9 cellular contexts compared by ENCODE assay signal in genomic region chr5:54673523-54674225, GRCh38.
DNase-seq lines count a peak whose midpoint lies in the region; ATAC-seq and TF ChIP-seq lines count a peak whose summit lies in the region.
"Had no signal": no experiment of that assay in that cellular context is flagged by ENCODE, and none has a peak within 500 bp of the region (broad histone marks: within the 10 kb centered on the region; RNA-seq: fewer than 3 reads in every experiment).

No MANE protein-coding gene starts in this region.

- peak overlapping the region; percentile 29 for H3K4me3 Mint-ChIP-seq in T-helper 1 cell treated with Interleukin-12 subunit alpha and Interleukin-12 subunit beta and Interleukin-4 antibody, amounts not matched to agents 30 μg/mL and 1 μg/mL, for 36 hours
- H3K4me3 Mint-ChIP-seq in WTC11 (no peak overlapping the region), HFFc6 (no peak overlapping the region)
- H3K4me3 Mint-ChIP-seq: stimulated activated naive CD8-positive, alpha-beta T cell treated with anti-CD3 and anti-CD28 coated beads, Interleukin-15, Interleukin-2, amounts not matched to agents 100 ng/mL and 50 ng/mL, for 24 hours had no signal

- ATAC-seq in GM21528 (IDR thresholded peaks at IDR 0.05; ENCODE audit: low FRiP score, unreplicated experiment) (peak; percentile 68), GM19395 (IDR thresholded peaks at IDR 0.05; ENCODE audit: unreplicated experiment) (no peak), WTC11 (no peak)

- POLR2A ChIA-PET in WTC11 (lab: Charles Lee): no interaction called here

- H3K4me1 Mint-ChIP-seq in T-helper 1 cell treated with Interleukin-12 subunit alpha and Interleukin-12 subunit beta and Interleukin-4 antibody, amounts not matched to agents 30 μg/mL and 1 μg/mL, for 36 hours (ENCODE audit: low read depth): peaks cover 74% of the 10 kb centered on the region
- H3K4me1 Mint-ChIP-seq in WTC11 (no peaks in the 10 kb centered on the region), HFFc6 (ENCODE audit: low read depth) (peaks cover 44% of the 10 kb centered on the region)

- peaks cover 18% of the 10 kb centered on the region for H3K9me3 Mint-ChIP-seq in T-helper 1 cell treated with Interleukin-12 subunit alpha and Interleukin-12 subunit beta and Interleukin-4 antibody, amounts not matched to agents 30 μg/mL and 1 μg/mL, for 36 hours
- H3K9me3 Mint-ChIP-seq in WTC11 (peaks cover 60% of the 10 kb centered on the region), HFFc6 (peaks cover 8% of the 10 kb centered on the region)

- peak; percentile 97 for DNase-seq in AML-193 (lab: John Stamatoyannopoulos, UW)
- DNase-seq in globus pallidus (ENCODE audit: low spot score): peak; percentile 64
- peak; percentile 6 for DNase-seq in stimulated activated CD8-positive, alpha-beta memory T cell treated with anti-CD3 and anti-CD28 coated beads, Interleukin-7, amount 100 ng/mL, for 24 hours (ENCODE audit: low read depth)
- DNase-seq in WTC11 (ENCODE audit: low spot score): no peak
- no peak for DNase-seq in HFFc6

- peaks cover 28% of the 10 kb centered on the region for H3K36me3 Mint-ChIP-seq in T-helper 1 cell treated with Interleukin-12 subunit alpha and Interleukin-12 subunit beta and Interleukin-4 antibody, amounts not matched to agents 30 μg/mL and 1 μg/mL, for 36 hours (ENCODE audit: low read depth)
- H3K36me3 Mint-ChIP-seq in WTC11: peaks cover 19% of the 10 kb centered on the region
- H3K36me3 Mint-ChIP-seq in HFFc6 (ENCODE audit: low read depth): peaks cover 13% of the 10 kb centered on the region; the same call in 1 of the 2 replicates

- peak overlapping the region; percentile 71 for H3K27ac Mint-ChIP-seq in T-helper 1 cell treated with Interleukin-12 subunit alpha and Interleukin-12 subunit beta and Interleukin-4 antibody, amounts not matched to agents 30 μg/mL and 1 μg/mL, for 36 hours
- H3K27ac Mint-ChIP-seq in WTC11 (no peak overlapping the region), HFFc6 (no peak overlapping the region)
- H3K27ac Mint-ChIP-seq: stimulated activated naive CD8-positive, alpha-beta T cell treated with anti-CD3 and anti-CD28 coated beads, Interleukin-15, Interleukin-2, amounts not matched to agents 100 ng/mL and 50 ng/mL, for 24 hours had no signal

- CTCF ChIA-PET in WTC11 (lab: Charles Lee): no interaction called here

- H3K27me3 Mint-ChIP-seq in T-helper 1 cell treated with Interleukin-12 subunit alpha and Interleukin-12 subunit beta and Interleukin-4 antibody, amounts not matched to agents 30 μg/mL and 1 μg/mL, for 36 hours (ENCODE audit: low read depth): peaks cover 8% of the 10 kb centered on the region
- H3K27me3 Mint-ChIP-seq in WTC11 (ENCODE audit: low read depth) (no peaks in the 10 kb centered on the region), HFFc6 (ENCODE audit: insufficient read depth) (peaks cover 4% of the 10 kb centered on the region)
- H3K27me3 Mint-ChIP-seq: stimulated activated naive CD8-positive, alpha-beta T cell treated with anti-CD3 and anti-CD28 coated beads, Interleukin-15, Interleukin-2, amounts not matched to agents 100 ng/mL and 50 ng/mL, for 24 hours had no signal

- TF ChIP-seq CTCF in WTC11 (IDR thresholded peaks at IDR 0.05) (no peak), HFFc6 (IDR thresholded peaks at IDR 0.05) (no peak)

TF ChIP-seq in WTC11, 78 proteins besides CTCF, POLR2A, EP300 and RAD21:
- TF ChIP-seq NR2C2 (CRISPR knock-in tag; IDR thresholded peaks at IDR 0.05) (no peak), PRRX2 (CRISPR knock-in tag; IDR thresholded peaks at IDR 0.05) (no peak), TCF7 (CRISPR knock-in tag; IDR thresholded peaks at IDR 0.05; ENCODE audit: low read depth) (no peak), E2F5 (CRISPR knock-in tag; IDR thresholded peaks at IDR 0.05) (no peak), MAX (CRISPR knock-in tag; IDR thresholded peaks at IDR 0.05) (no peak), CDX4 (CRISPR knock-in tag; IDR thresholded peaks at IDR 0.05; ENCODE audit: borderline replicate concordance) (no peak), GABPB1 (CRISPR knock-in tag; IDR thresholded peaks at IDR 0.05) (no peak)
- TF ChIP-seq, protein P1, sequence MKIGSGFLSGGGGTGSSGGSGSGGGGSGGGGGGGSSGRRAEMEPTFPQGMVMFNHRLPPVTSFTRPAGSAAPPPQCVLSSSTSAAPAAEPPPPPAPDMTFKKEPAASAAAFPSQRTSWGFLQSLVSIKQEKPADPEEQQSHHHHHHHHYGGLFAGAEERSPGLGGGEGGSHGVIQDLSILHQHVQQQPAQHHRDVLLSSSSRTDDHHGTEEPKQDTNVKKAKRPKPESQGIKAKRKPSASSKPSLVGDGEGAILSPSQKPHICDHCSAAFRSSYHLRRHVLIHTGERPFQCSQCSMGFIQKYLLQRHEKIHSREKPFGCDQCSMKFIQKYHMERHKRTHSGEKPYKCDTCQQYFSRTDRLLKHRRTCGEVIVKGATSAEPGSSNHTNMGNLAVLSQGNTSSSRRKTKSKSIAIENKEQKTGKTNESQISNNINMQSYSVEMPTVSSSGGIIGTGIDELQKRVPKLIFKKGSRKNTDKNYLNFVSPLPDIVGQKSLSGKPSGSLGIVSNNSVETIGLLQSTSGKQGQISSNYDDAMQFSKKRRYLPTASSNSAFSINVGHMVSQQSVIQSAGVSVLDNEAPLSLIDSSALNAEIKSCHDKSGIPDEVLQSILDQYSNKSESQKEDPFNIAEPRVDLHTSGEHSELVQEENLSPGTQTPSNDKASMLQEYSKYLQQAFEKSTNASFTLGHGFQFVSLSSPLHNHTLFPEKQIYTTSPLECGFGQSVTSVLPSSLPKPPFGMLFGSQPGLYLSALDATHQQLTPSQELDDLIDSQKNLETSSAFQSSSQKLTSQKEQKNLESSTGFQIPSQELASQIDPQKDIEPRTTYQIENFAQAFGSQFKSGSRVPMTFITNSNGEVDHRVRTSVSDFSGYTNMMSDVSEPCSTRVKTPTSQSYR (CRISPR knock-in tag; IDR thresholded peaks at IDR 0.05): no peak

Comparison
In these comparisons a context has a peak if more than half of its experiments do, and no peak if none do; other contexts are left out.
1. DNase-seq: peak in AML-193 (2 of 2), globus pallidus (single experiment) and stimulated activated CD8-positive, alpha-beta memory T cell treated with anti-CD3 and anti-CD28 coated beads, Interleukin-7, amount 100 ng/mL, for 24 hours (single experiment); none in WTC11 (single experiment) and HFFc6 (single experiment).